Comparison of ENCODE assay signal across 17 cellular contexts in the genomic region with DNA sequence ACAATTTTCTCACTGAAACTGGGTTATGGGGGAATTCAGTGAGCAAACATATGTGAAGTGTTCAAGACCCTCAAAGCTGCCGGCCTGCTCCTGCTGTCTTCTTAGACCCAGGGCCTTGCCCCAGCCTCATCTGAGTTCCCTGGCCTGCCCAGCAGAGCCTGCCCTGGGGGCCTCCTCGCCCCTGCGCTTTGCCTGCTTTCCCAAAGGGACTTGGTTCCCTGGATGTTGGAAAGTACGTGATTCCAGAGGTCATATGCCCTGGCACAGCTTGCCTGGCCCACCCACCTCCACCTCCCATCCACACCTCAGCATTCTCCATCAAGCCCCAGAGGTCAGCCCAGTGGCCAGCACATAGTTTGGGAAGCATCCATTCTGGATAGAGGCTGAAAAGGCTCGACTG. TPM values are rescaled to one million over a fixed set of nuclear protein-coding genes. Genes with fewer than 3 reads are reported as not detected.
DNase-seq lines count a peak whose midpoint lies in the region; ATAC-seq and TF ChIP-seq lines count a peak whose summit lies in the region.
"Had no signal": no experiment of that assay in that cellular context is flagged by ENCODE, and none has a peak within 500 bp of the region (broad histone marks: within the 10 kb centered on the region; RNA-seq: fewer than 3 reads in every experiment).

No MANE protein-coding gene starts in this region.

- intact Hi-C loops in left ventricle myocardium inferior (cut with micrococcal nuclease), result no loop called here
- intact Hi-C loops in cardiac septum (cut with DNase I), result no loop called here
- intact Hi-C loops in vagina (cut with DNase I), result no loop called here

- H3K27me3 ChIP-seq in left ventricle myocardium inferior (ENCODE audit: low read depth) (peaks cover 12% of the 10 kb centered on the region), skeletal muscle tissue (ENCODE audit: control insufficient read depth in 3 of 3, insufficient read depth in 3 of 3, low read length in 3 of 3) (peaks cover 0 to 11% (median 3%) of the 10 kb centered on the region in 3 donors), vagina (no peaks in the 10 kb centered on the region)

- H3K36me3 ChIP-seq in left ventricle myocardium inferior (peaks cover 4% of the 10 kb centered on the region), skeletal muscle tissue (ENCODE audit: control insufficient read depth in 3 of 3, insufficient read depth in 3 of 3, low read length in 3 of 3) (peaks cover 0 to 18% (median 0%) of the 10 kb centered on the region in 3 donors), vagina (no peaks in the 10 kb centered on the region)

- TF ChIP-seq CTCF in left ventricle myocardium inferior (IDR thresholded peaks at IDR 0.05; ENCODE audit: borderline replicate concordance), result no peak
- no peak for TF ChIP-seq CTCF in vagina (IDR thresholded peaks at IDR 0.05)

- H3K4me3 ChIP-seq in left ventricle myocardium inferior (no peak overlapping the region), skeletal muscle tissue (ENCODE audit: low read length in 3 of 3) (no peak overlapping the region), vagina (no peak overlapping the region)

- DNase-seq in left ventricle myocardium inferior (no peak), cardiac septum (ENCODE audit: low spot score) (no peak), left lobe of liver (ENCODE audit: low spot score) (no peak), vagina (ENCODE audit: extremely low spot score in 2 of 2) (peak in 1 of 2 donors; percentile 82), UCSD-AML1 (lab: John Stamatoyannopoulos, UW; ENCODE audit: unreplicated experiment) (no peak)
- no peak for DNase-seq in activated CD4-positive, CD25-positive, alpha-beta regulatory T cell treated with anti-CD3 and anti-CD28 coated beads, Interleukin-2, amount 50 U/mL, for 72 hours
- DNase-seq: 8988T, C1 segment of cervical spinal cord, H7, IMR-90, MV-4-11, NCI-H1436 treated with DMSO at 0.1 percent for 48 hours, NCI-H2081, NCI-H510A treated with DMSO at 0.1 percent for 48 hours had no signal

- H3K9ac ChIP-seq in skeletal muscle tissue (ENCODE audit: low read depth in 1 of 3, low read length in 3 of 3), result no peak overlapping the region

- H3K4me1 ChIP-seq in left ventricle myocardium inferior (peaks cover 55% of the 10 kb centered on the region), skeletal muscle tissue (ENCODE audit: control insufficient read depth in 3 of 3, insufficient read depth in 3 of 3, low read length in 3 of 3) (peaks cover 28 to 35% (median 30%) of the 10 kb centered on the region in 3 donors), vagina (peaks cover 44% of the 10 kb centered on the region)

- ATAC-seq in left lobe of liver, result peak; percentile 1
- ATAC-seq in HG02571 (IDR thresholded peaks at IDR 0.05; ENCODE audit: unreplicated experiment), result no peak

- H3K9me3 ChIP-seq in left ventricle myocardium inferior (replicated peaks) (no peaks in the 10 kb centered on the region), skeletal muscle tissue (ENCODE audit: control insufficient read depth in 3 of 3, low read length in 3 of 3) (no peaks in the 10 kb centered on the region), vagina (no peaks in the 10 kb centered on the region)

- no peak for TF ChIP-seq POLR2A in vagina (IDR thresholded peaks at IDR 0.05)

- H3K27ac ChIP-seq in left ventricle myocardium inferior (replicated peaks) (peak overlapping the region; percentile 88), skeletal muscle tissue (ENCODE audit: low read depth, low read length) (peak overlapping the region; percentile 70), vagina (peak overlapping the region; percentile 83)

RNA-seq across cellular contexts. Expression of a gene that starts 13.7 kb away (rescaled TPM):
- not detected for total RNA-seq in left ventricle myocardium inferior
- not detected for total RNA-seq in cardiac septum
- total RNA-seq in left lobe of liver, result not detected
- not detected for total RNA-seq in skeletal muscle tissue
- 2.7 TPM for total RNA-seq in vagina
- total RNA-seq: H7, LHCN-M2 had no signal

RNA-seq across cellular contexts. Expression of a gene that starts 15.4 kb away (rescaled TPM):
- total RNA-seq in left ventricle myocardium inferior (23.7 TPM), cardiac septum (17.8 TPM), left lobe of liver (345 TPM), skeletal muscle tissue (13.6 TPM), vagina (56.7 TPM)
